ENCODE assay signal across 19 cellular contexts in genomic region chr7:39051707-39052106, GRCh38.
DNase-seq lines count a peak whose midpoint lies in the region; TF ChIP-seq lines count a peak whose summit lies in the region.
"Had no signal": no experiment of that assay in that cellular context is flagged by ENCODE, and none has a peak within 500 bp of the region (broad histone marks: within the 10 kb centered on the region; RNA-seq: fewer than 3 reads in every experiment).

No MANE protein-coding gene starts in this region.

- H3K27me3 ChIP-seq in adrenal gland, result no peaks in the 10 kb centered on the region
- H3K27me3 ChIP-seq: MG63 had no signal

- H3K27ac ChIP-seq in adrenal gland, result no peak overlapping the region

- peaks cover 0 to 6% (median 0%) of the 10 kb centered on the region in 3 donors for H3K9me3 ChIP-seq in adrenal gland (replicated peaks in 1 of 3)
- H3K9me3 ChIP-seq: HAP-1, MG63, SK-N-SH had no signal

- no peak for TF ChIP-seq POLR2A in adrenal gland (IDR thresholded peaks at IDR 0.05)

- intact Hi-C loops in activated CD4-positive, alpha-beta memory T cell treated with anti-CD3 and anti-CD28 coated beads for 36 hours (cut with micrococcal nuclease), result no loop called here
- intact Hi-C loops in adrenal gland (cut with DNase I), result no loop called here

- H3K27ac Mint-ChIP-seq in activated CD4-positive, alpha-beta memory T cell treated with anti-CD3 and anti-CD28 coated beads for 36 hours, result no peak overlapping the region
- H3K27ac Mint-ChIP-seq: CD8-positive, alpha-beta memory T cell had no signal

- POLR2A ChIA-PET in activated CD4-positive, alpha-beta memory T cell treated with anti-CD3 and anti-CD28 coated beads for 36 hours (lab: Charles Lee), result no interaction called here

- no peaks in the 10 kb centered on the region for H3K4me1 ChIP-seq in adrenal gland (replicated peaks in 1 of 2)
- H3K4me1 ChIP-seq: HAP-1 had no signal

- no peaks in the 10 kb centered on the region for H3K36me3 ChIP-seq in adrenal gland (replicated peaks in 1 of 2)
- H3K36me3 ChIP-seq: HAP-1, MG63 had no signal

- H3K4me3 ChIP-seq in adrenal gland, result no peak overlapping the region
- H3K4me3 ChIP-seq: HAP-1, MG63 had no signal

- no peak overlapping the region for H3K4me3 Mint-ChIP-seq in activated CD4-positive, alpha-beta memory T cell treated with anti-CD3 and anti-CD28 coated beads for 36 hours
- H3K4me3 Mint-ChIP-seq: CD8-positive, alpha-beta memory T cell had no signal

- DNase-seq in DMS153 (lab: John Stamatoyannopoulos, UW) (peak; percentile 98), DMS53 (lab: John Stamatoyannopoulos, UW) (peak; percentile 98), NCI-H345 (lab: John Stamatoyannopoulos, UW) (peak; percentile 92), SHP77 (lab: John Stamatoyannopoulos, UW) (peak; percentile 51 to 63), T-helper 2 cell (no peak), adrenal gland (no peak)
- DNase-seq in activated CD4-positive, alpha-beta memory T cell treated with anti-CD3 and anti-CD28 coated beads for 36 hours, result no peak
- DNase-seq: ACHN; C1 segment of cervical spinal cord; CD8-positive, alpha-beta memory T cell; Kasumi-1; MG63; NCI-H1048; NCI-H1694; NCI-H526; OCI-M1; Right ventricle myocardium superior; SK-N-SH had no signal

- no peaks in the 10 kb centered on the region for H3K4me1 Mint-ChIP-seq in activated CD4-positive, alpha-beta memory T cell treated with anti-CD3 and anti-CD28 coated beads for 36 hours (ENCODE audit: low read depth)
- H3K4me1 Mint-ChIP-seq: CD8-positive, alpha-beta memory T cell had no signal

- no peaks in the 10 kb centered on the region for H3K9me3 Mint-ChIP-seq in activated CD4-positive, alpha-beta memory T cell treated with anti-CD3 and anti-CD28 coated beads for 36 hours

- WGBS in adrenal gland, 4 donors, result 86 to 98% (median 90%) methylated on average over 4 of the region's 4 CpGs

- H3K36me3 Mint-ChIP-seq in activated CD4-positive, alpha-beta memory T cell treated with anti-CD3 and anti-CD28 coated beads for 36 hours, result no peaks in the 10 kb centered on the region
- H3K36me3 Mint-ChIP-seq: CD8-positive, alpha-beta memory T cell had no signal

- CTCF ChIA-PET in activated CD4-positive, alpha-beta memory T cell treated with anti-CD3 and anti-CD28 coated beads for 36 hours (lab: Charles Lee), result no interaction called here

- TF ChIP-seq CTCF in adrenal gland (IDR thresholded peaks at IDR 0.05), result no peak

- no peaks in the 10 kb centered on the region for H3K27me3 Mint-ChIP-seq in activated CD4-positive, alpha-beta memory T cell treated with anti-CD3 and anti-CD28 coated beads for 36 hours

Comparison
In these comparisons a context has a peak if more than half of its experiments do, and no peak if none do; other contexts are left out.
1. DNase-seq: peak in DMS153 (single experiment), DMS53 (single experiment), NCI-H345 (single experiment) and SHP77 (2 of 2); none in T-helper 2 cell (0 of 5), activated CD4-positive, alpha-beta memory T cell treated with anti-CD3 and anti-CD28 coated beads for 36 hours (single experiment) and adrenal gland (0 of 7).